ENCODE assay signal across 8 cellular contexts in the genomic region with DNA sequence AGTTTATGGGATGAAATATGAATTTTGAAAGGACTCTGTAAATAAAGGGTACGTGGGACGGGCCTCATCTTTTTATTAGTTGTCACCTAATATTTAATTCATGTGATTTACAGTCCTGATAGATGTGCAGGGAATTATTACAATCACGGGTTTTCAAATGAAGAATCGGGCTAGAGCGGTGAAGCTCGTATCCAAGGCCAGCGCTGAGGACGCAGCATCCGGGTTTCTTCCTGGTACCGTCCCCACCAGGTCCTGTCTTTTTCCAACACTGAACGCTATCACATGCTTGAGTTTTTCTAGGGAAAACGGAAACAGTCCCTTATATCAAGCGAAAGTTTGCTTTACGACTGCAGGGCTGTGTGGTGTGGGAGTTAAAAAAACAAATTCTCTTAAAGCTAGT. TPM values are rescaled to one million over a fixed set of nuclear protein-coding genes. Genes with fewer than 3 reads are reported as not detected.
DNase-seq lines count a peak whose midpoint lies in the region; ATAC-seq and TF ChIP-seq lines count a peak whose summit lies in the region.

No MANE protein-coding gene starts in this region.

- H3K9ac ChIP-seq in HCT116 (ENCODE audit: low read length) = peak overlapping the region; percentile 70

- H2AFZ ChIP-seq in HCT116 (ENCODE audit: low read depth, low read length, poor library complexity, severe bottlenecking) = no peak overlapping the region

- no peak for TF ChIP-seq POLR2A in HCT116 (IDR thresholded peaks at IDR 0.05; ENCODE audit: borderline replicate concordance, extremely low read depth, insufficient read depth, insufficient read length)

- no TSS peak for BruUV-seq in HCT116 (replicated peaks; lab: Mats Ljungman, UMichigan)

- peaks cover under 1 to 7% of the 10 kb centered on the region in 2 experiments; a peak in 3 of 4 replicates for H3K36me3 ChIP-seq in HCT116 (ENCODE audit: control insufficient read depth in 1 of 2, insufficient read depth in 2 of 2, low read length in 2 of 2)

- peak overlapping the region; percentile 79 for H3K4me3 ChIP-seq in AG09309 (ENCODE audit: control insufficient read depth, low read depth, low read length)
- H3K4me3 ChIP-seq in HCT116 (replicated peaks in 1 of 2; ENCODE audit: low read depth in 1 of 2, low read length in 2 of 2) = peak overlapping the region; percentile 68 to 69
- H3K4me3 ChIP-seq in fibroblast of mammary gland (ENCODE audit: control insufficient read depth, low read depth, low read length) = peak overlapping the region; percentile 86

- H3K27me3 Mint-ChIP-seq in WTC11 (ENCODE audit: low read depth) = no peaks in the 10 kb centered on the region
- no peaks in the 10 kb centered on the region for H3K27me3 Mint-ChIP-seq in naive thymus-derived CD8-positive, alpha-beta T cell

- DNase-seq in AG09309 (ENCODE audit: low read depth) (no peak), HCT116 (ENCODE audit: low read depth, low spot score) (no peak), WTC11 (ENCODE audit: low spot score) (no peak), fibroblast of mammary gland (ENCODE audit: low read depth) (peak; percentile 53), COLO829 (ENCODE audit: low spot score) (no peak), cerebellar nuclear complex (lab: John Stamatoyannopoulos, UW) (no peak)
- DNase-seq in naive thymus-derived CD8-positive, alpha-beta T cell = no peak

- intact Hi-C loops in HCT116 (cut with micrococcal nuclease) = no loop called here

- TF ChIP-seq CTCF in AG09309 (IDR thresholded peaks at IDR 0.05; ENCODE audit: control insufficient read depth, insufficient read depth, low read depth, low read length, missing control alignments) (no peak), HCT116 (IDR thresholded peaks at IDR 0.05 in 2 of 3, conservative IDR thresholded peaks at IDR 0.05 in 1 of 3; ENCODE audit: borderline replicate concordance in 1 of 3, insufficient read depth in 1 of 3, low read depth in 2 of 3, low read length in 2 of 3) (no peak), WTC11 (IDR thresholded peaks at IDR 0.05) (no peak), fibroblast of mammary gland (conservative IDR thresholded peaks at IDR 0.05; ENCODE audit: control insufficient read depth, insufficient read depth, low read depth, low read length) (no peak)

- H3K9me3 Mint-ChIP-seq in WTC11 = no peaks in the 10 kb centered on the region
- no peaks in the 10 kb centered on the region for H3K9me3 Mint-ChIP-seq in naive thymus-derived CD8-positive, alpha-beta T cell

- no peak for TF ChIP-seq RAD21 in HCT116 (IDR thresholded peaks at IDR 0.05; ENCODE audit: low read depth)

- H3K27ac Mint-ChIP-seq in WTC11 = peak overlapping the region; percentile 88
- H3K27ac Mint-ChIP-seq in naive thymus-derived CD8-positive, alpha-beta T cell = peak overlapping the region; percentile 91 to 100 (median 99)

- ATAC-seq in HCT116 (no peak), WTC11 (no peak), HG03108 (IDR thresholded peaks at IDR 0.05; ENCODE audit: unreplicated experiment) (no peak)
- ATAC-seq in naive thymus-derived CD8-positive, alpha-beta T cell = no peak

- peaks cover 3% of the 10 kb centered on the region for H3K79me2 ChIP-seq in HCT116 (ENCODE audit: insufficient read depth, low read length)

- peaks cover 20% of the 10 kb centered on the region for H3K4me1 Mint-ChIP-seq in WTC11
- H3K4me1 Mint-ChIP-seq in naive thymus-derived CD8-positive, alpha-beta T cell = peaks cover 19 to 49% (median 39%) of the 10 kb centered on the region in 4 donors

- CTCF ChIA-PET in HCT116 (lab: Charles Lee) (interaction anchor here (1.0 to 1.6 kb wide), 3 partner anchors 10 to 32 kb away, joined by 3 to 7 read pairs (median 3); a partner anchor contains a TSS), WTC11 (lab: Charles Lee) (interaction anchor here (1.1 to 3.8 kb wide), 5 partner anchors 11 to 248 kb away, joined by 3 to 27 read pairs (median 4); a partner anchor contains a TSS)

- H3K9me2 ChIP-seq in HCT116 (ENCODE audit: insufficient read depth) = no peaks in the 10 kb centered on the region

- H3K36me3 Mint-ChIP-seq in WTC11 = peaks cover 11% of the 10 kb centered on the region
- peaks cover 0 to 32% (median 8%) of the 10 kb centered on the region in 3 donors for H3K36me3 Mint-ChIP-seq in naive thymus-derived CD8-positive, alpha-beta T cell

- H3K27me3 ChIP-seq in HCT116 (ENCODE audit: insufficient read depth, low read length) = no peaks in the 10 kb centered on the region

- RAD21 ChIA-PET in HCT116 (lab: Charles Lee; ENCODE audit: low non-redundant PET in 1 of 2, low total read pairs in 2 of 2, uncharacterized antibody in 2 of 2, unreplicated experiment in 2 of 2) = no interaction called here

- H3K9me3 ChIP-seq in HCT116 (ENCODE audit: control insufficient read depth in 1 of 2, insufficient read depth in 1 of 2, low read depth in 1 of 2, low read length in 2 of 2) = no peaks in the 10 kb centered on the region

- peak overlapping the region; percentile 73; the same call in 1 of the 2 replicates for H3K27ac ChIP-seq in HCT116 (ENCODE audit: low read depth, low read length)

- POLR2A ChIA-PET in HCT116 (lab: Charles Lee) = interaction anchor here (0.9 to 3.8 kb wide), 2 partner anchors 10 to 289 kb away, joined by 3 to 27 read pairs; a partner anchor contains a TSS
- POLR2A ChIA-PET in WTC11 (lab: Charles Lee) = interaction anchor here (1.0 to 3.1 kb wide), 3 partner anchors 10 to 383 kb away, joined by 3 to 16 read pairs (median 3); a partner anchor contains a TSS
- POLR2A ChIA-PET in naive thymus-derived CD8-positive, alpha-beta T cell (lab: Charles Lee) = interaction anchor here (0.9 to 7.3 kb wide), 18 partner anchors 9 to 794 kb away, joined by 3 to 163 read pairs (median 6); a partner anchor contains a TSS

- peak overlapping the region; percentile 87 for H3K4me2 ChIP-seq in HCT116 (ENCODE audit: low read length)

- H4K20me1 ChIP-seq in HCT116 (ENCODE audit: insufficient read depth) = no peaks in the 10 kb centered on the region

- H3K4me1 ChIP-seq in HCT116 (ENCODE audit: control insufficient read depth in 1 of 2, insufficient read depth in 2 of 2, low read length in 2 of 2) = peaks cover 12 to 19% of the 10 kb centered on the region in 2 experiments

- H3K4me3 Mint-ChIP-seq in WTC11 = peak overlapping the region; percentile 95
- H3K4me3 Mint-ChIP-seq in naive thymus-derived CD8-positive, alpha-beta T cell = peak overlapping the region; percentile 87 to 98 (median 95)

TF ChIP-seq in HCT116, 20 proteins besides CTCF, POLR2A, EP300 and RAD21 (continues in another document):
- TF ChIP-seq EZH2 (IDR thresholded peaks at IDR 0.05) (no peak), TCF7L2 (IDR thresholded peaks at IDR 0.05; ENCODE audit: borderline replicate concordance, extremely low read depth, insufficient read depth, insufficient read length) (no peak)
- TF ChIP-seq, protein P1, sequence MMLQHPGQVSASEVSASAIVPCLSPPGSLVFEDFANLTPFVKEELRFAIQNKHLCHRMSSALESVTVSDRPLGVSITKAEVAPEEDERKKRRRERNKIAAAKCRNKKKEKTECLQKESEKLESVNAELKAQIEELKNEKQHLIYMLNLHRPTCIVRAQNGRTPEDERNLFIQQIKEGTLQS (IDR thresholded peaks at IDR 0.05) = no peak

TF ChIP-seq in WTC11, 78 proteins besides CTCF, POLR2A, EP300 and RAD21 (continues in another document):
- TF ChIP-seq SMAD3 (CRISPR knock-in tag; IDR thresholded peaks at IDR 0.05; ENCODE audit: borderline replicate concordance) (no peak), NFE2L1 (CRISPR knock-in tag; IDR thresholded peaks at IDR 0.05) (no peak), ZNF317 (CRISPR knock-in tag; IDR thresholded peaks at IDR 0.05; ENCODE audit: borderline replicate concordance, low read depth) (no peak), ZBTB21 (CRISPR knock-in tag; IDR thresholded peaks at IDR 0.05; ENCODE audit: borderline replicate concordance) (no peak)
- TF ChIP-seq, protein P1 (CRISPR knock-in tag; conservative IDR thresholded peaks at IDR 0.05) = no peak
- TF ChIP-seq, protein P2, sequence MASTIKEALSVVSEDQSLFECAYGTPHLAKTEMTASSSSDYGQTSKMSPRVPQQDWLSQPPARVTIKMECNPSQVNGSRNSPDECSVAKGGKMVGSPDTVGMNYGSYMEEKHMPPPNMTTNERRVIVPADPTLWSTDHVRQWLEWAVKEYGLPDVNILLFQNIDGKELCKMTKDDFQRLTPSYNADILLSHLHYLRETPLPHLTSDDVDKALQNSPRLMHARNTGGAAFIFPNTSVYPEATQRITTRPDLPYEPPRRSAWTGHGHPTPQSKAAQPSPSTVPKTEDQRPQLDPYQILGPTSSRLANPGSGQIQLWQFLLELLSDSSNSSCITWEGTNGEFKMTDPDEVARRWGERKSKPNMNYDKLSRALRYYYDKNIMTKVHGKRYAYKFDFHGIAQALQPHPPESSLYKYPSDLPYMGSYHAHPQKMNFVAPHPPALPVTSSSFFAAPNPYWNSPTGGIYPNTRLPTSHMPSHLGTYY (CRISPR knock-in tag; IDR thresholded peaks at IDR 0.05) = no peak

RNA-seq across cellular contexts. Expression of a gene that starts 0.8 kb away (rescaled TPM):
- 51.9 TPM for total RNA-seq in HCT116 (2021; ENCODE audit: unreplicated experiment)
- 67.3 and 75.2 TPM in 2 replicates for polyA plus RNA-seq in HCT116 (2012)
- total RNA-seq in WTC11 (2021) = 39.9 to 50.6 TPM (median 49.6 TPM) in 3 replicates
- total RNA-seq in naive thymus-derived CD8-positive, alpha-beta T cell = 10 to 100 TPM; 86.6 to 99.9 TPM
- 100 to 1,000 TPM; 152 to 294 (median 179) TPM for polyA plus RNA-seq in naive thymus-derived CD8-positive, alpha-beta T cell

RNA-seq across cellular contexts. Expression of a gene that starts 6.2 kb away (rescaled TPM):
- total RNA-seq in HCT116 (2021; ENCODE audit: unreplicated experiment) = 0.22 TPM
- 0.07 and 0.32 TPM in 2 replicates for polyA plus RNA-seq in HCT116 (2012)
- total RNA-seq in WTC11 (2021) = 5.7 to 7.1 TPM (median 6.3 TPM) in 3 replicates
- total RNA-seq in naive thymus-derived CD8-positive, alpha-beta T cell = 1 to 10 TPM in 1 of 2 experiments, under 1 TPM in 1; 0.74 to 1.6 TPM
- polyA plus RNA-seq in naive thymus-derived CD8-positive, alpha-beta T cell = under 1 TPM; 0.08 to 0.17 (median 0.13) TPM

RNA-seq across cellular contexts. Expression of a gene that starts 9.7 kb away (rescaled TPM):
- total RNA-seq in HCT116 (2021; ENCODE audit: unreplicated experiment) (21.2 TPM), WTC11 (2021) (19.4 to 22.8 TPM (median 22.3 TPM) in 3 replicates)
- 26.1 and 30.4 TPM in 2 replicates for polyA plus RNA-seq in HCT116 (2012)
- total RNA-seq in naive thymus-derived CD8-positive, alpha-beta T cell = 1 to 10 TPM; 7.8 to 9.1 TPM
- polyA plus RNA-seq in naive thymus-derived CD8-positive, alpha-beta T cell = 10 to 100 TPM in 2 of 3 donors, 1 to 10 TPM in 1; 8.2 to 11.2 (median 10.2) TPM

RNA-seq across cellular contexts. Expression of a gene that starts 10.3 kb away (rescaled TPM):
- 80.5 TPM for total RNA-seq in HCT116 (2021; ENCODE audit: unreplicated experiment)
- 82.7 and 102 TPM in 2 replicates for polyA plus RNA-seq in HCT116 (2012)
- 84.6 to 90.8 TPM (median 85.9 TPM) in 3 replicates for total RNA-seq in WTC11 (2021)
- total RNA-seq in naive thymus-derived CD8-positive, alpha-beta T cell = 10 to 100 TPM; 41.0 to 41.1 TPM
- 100 to 1,000 TPM; 106 to 137 (median 115) TPM for polyA plus RNA-seq in naive thymus-derived CD8-positive, alpha-beta T cell

RNA-seq across cellular contexts. Expression of a gene that starts 50.3 kb away (rescaled TPM):
- 1.9 TPM for total RNA-seq in HCT116 (2021; ENCODE audit: unreplicated experiment)
- 1.5 TPM in 2 replicates for polyA plus RNA-seq in HCT116 (2012)
- 1.4 to 1.7 TPM (median 1.6 TPM) in 3 replicates for total RNA-seq in WTC11 (2021)
- total RNA-seq in naive thymus-derived CD8-positive, alpha-beta T cell = 1 to 10 TPM; 9.2 to 9.6 TPM
- under 1 TPM in 1 of 3 donors, not detected in 2; 0.12 TPM for polyA plus RNA-seq in naive thymus-derived CD8-positive, alpha-beta T cell
